In the genomic region with DNA sequence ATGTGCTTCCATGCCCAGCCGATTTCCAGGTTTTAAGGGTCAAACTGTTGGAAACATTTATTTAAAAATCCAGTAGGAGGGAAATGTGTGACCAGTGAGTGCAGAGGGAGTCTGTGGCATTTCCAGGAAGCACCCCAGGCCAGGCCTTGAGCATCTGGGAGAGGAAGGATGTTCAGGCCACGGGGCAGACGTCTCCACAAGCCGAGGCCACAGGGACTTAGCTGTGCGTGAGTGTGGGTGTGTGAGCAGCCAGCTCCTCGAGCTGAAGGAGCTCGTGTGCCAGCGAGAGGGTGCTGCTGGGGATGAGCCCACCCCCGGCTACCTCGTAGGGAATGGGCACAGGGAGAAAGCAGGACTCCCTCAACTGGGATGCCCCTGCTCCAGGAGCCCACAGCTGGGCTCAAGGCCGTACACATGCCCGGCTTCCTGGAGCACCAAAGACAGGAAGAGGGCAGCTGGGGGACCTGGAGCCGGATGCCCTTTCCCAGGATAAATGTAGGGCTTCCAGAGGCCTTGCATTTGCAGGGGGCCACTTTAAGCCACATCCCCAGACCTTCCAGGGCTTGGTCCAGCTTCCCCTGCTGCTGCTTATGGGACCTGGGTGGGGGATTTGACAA, we compare ENCODE assay signal across 24 cellular contexts.
"Had no signal": no experiment of that assay in that cellular context is flagged by ENCODE, and none has a peak within 500 bp of the region (broad histone marks: within the 10 kb centered on the region; RNA-seq: fewer than 3 reads in every experiment).

No MANE protein-coding gene starts in this region.

- H3K9ac ChIP-seq: SK-N-SH had no signal

- H3K27ac ChIP-seq: HL-60, RWPE1 had no signal

- FAIRE-seq: HTR-8/SVneo had no signal

- H3K9me3 ChIP-seq: SK-N-SH had no signal

- DNase-seq: KBM-7; NCI-H1092; NCI-H1105 treated with DMSO at 0.1 percent for 48 hours; NCI-H1417 treated with DMSO at 0.1 percent for 48 hours; NCI-H146; NCI-H1694 treated with DMSO at 0.1 percent for 48 hours; NCI-H1930; NCI-H2081; NCI-H2107; NCI-H226; NCI-H446; NCI-H510A; NCI-H524 treated with DMSO at 0.1 percent for 48 hours; NCI-H69; NCI-H774; NK-92 treated with Interleukin-12 subunit alpha and Interleukin-12 subunit beta, amount 100 ng/mL, for 24 hours; PC-3; SHP77; SK-N-SH; T-helper 1 cell had no signal

- H3K4me2 ChIP-seq: SK-N-SH had no signal

- ATAC-seq: Panc1, PC-3 had no signal
